19 cellular contexts compared by ENCODE assay signal in genomic region chr1:191160837-191161236, GRCh38.
"Had no signal": no experiment of that assay in that cellular context is flagged by ENCODE, and none has a peak within 500 bp of the region (broad histone marks: within the 10 kb centered on the region; RNA-seq: fewer than 3 reads in every experiment).

No MANE protein-coding gene starts in this region.

- H3K4me3 ChIP-seq: MG63 had no signal

- H3K27ac ChIP-seq: RWPE1 had no signal

- DNase-seq: KBM-7, MG63, NCI-H1092, NCI-H1105 treated with DMSO at 0.1 percent for 48 hours, NCI-H1417 treated with DMSO at 0.1 percent for 48 hours, NCI-H146, NCI-H1694 treated with DMSO at 0.1 percent for 48 hours, NCI-H1930, NCI-H2081 treated with DMSO at 0.1 percent for 48 hours, NCI-H2171, NCI-H226, NCI-H446, NCI-H510A, NCI-H524 treated with DMSO at 0.1 percent for 48 hours, NCI-H69, NCI-H774, SHP77, SK-N-SH had no signal

- H3K36me3 ChIP-seq: MG63 had no signal

- H3K4me2 ChIP-seq: SK-N-SH had no signal

- H3K9ac ChIP-seq: SK-N-SH had no signal

- H3K9me3 ChIP-seq: MG63, SK-N-SH had no signal

- H3K27me3 ChIP-seq: MG63 had no signal
